ENCODE assay signal across 9 cellular contexts in the genomic region with DNA sequence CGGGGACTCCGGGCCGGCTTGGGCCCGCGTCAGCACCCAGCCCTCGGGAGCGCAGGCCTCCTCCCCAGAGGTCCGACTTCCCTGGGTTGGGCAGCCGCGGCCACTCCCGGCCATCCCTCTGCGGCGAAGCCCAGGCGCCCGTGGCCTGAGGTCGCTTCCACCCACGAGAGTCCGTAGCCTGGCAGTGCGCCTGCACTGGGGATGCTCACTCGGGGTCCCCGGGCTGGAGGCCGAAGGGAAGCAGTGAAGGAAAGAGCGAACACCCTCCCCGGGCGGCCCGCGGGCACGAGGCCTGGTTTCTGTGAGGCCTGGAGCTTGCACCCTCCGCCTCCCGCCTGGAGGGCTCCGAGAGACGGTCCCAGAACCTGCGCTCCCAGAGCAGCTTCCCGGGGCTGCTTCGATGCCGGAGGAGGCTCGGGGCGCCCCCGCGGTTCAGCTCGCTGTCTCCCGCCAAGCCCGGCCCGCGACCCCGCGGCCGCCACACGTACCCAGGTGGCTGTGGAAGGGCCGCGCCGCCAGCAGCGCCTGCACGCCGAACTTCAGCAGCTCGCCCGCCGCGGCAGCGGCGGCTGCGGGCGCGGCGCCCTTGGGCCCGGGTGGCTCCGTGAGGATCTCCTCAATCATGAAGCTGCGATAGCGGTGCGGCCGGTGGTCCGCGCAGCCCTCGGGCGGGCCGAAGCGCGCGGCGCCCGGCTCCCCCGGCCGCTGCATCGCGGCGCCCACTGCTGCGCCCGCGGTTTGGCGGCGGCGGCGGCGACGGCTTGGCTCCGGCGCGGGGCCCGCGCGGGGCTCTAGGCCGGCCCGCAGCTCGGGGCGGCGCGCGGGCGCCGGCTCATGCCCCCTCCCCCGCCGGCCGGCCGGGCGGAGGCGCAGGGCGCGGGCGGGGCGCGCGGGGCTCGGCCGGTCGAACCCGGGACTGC. TPM values are rescaled to one million over a fixed set of nuclear protein-coding genes. Genes with fewer than 3 reads are reported as not detected.
DNase-seq lines count a peak whose midpoint lies in the region; ATAC-seq lines count a peak whose summit lies in the region.
"Had no signal": no experiment of that assay in that cellular context is flagged by ENCODE, and none has a peak within 500 bp of the region (broad histone marks: within the 10 kb centered on the region; RNA-seq: fewer than 3 reads in every experiment).

A gene with protein sequence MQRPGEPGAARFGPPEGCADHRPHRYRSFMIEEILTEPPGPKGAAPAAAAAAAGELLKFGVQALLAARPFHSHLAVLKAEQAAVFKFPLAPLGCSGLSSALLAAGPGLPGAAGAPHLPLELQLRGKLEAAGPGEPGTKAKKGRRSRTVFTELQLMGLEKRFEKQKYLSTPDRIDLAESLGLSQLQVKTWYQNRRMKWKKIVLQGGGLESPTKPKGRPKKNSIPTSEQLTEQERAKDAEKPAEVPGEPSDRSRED (minus strand): TSS at position 920 of the 920 bp plus-strand sequence. CDS start 209 bp downstream, at position 711.

- H3K27ac Mint-ChIP-seq in activated T-helper 1 cell treated with anti-CD3 and anti-CD28 coated beads, Interleukin-12 subunit alpha, Interleukin-12 subunit beta, Interleukin-2, Interleukin-4 antibody, amounts not matched to agents 30 ng/mL and 10 ng/mL and 1 ng/mL, durations not matched to agents 14 hours and 24 hours and 36 hours: no peak within 1 kb of the TSS
- H3K27ac Mint-ChIP-seq in memory B cell: peak within 1 kb of the TSS; percentile 72

- ATAC-seq in memory B cell (ENCODE audit: low read depth): no peak

- peaks cover 4 to 68% (median 61%) of the 10 kb centered on the region in 5 donors for H3K4me1 ChIP-seq in subcutaneous abdominal adipose tissue (ENCODE audit: control insufficient read depth in 5 of 5, insufficient read depth in 5 of 5, low read length in 5 of 5)

- H3K36me3 ChIP-seq in subcutaneous abdominal adipose tissue (ENCODE audit: control insufficient read depth in 5 of 5, insufficient read depth in 5 of 5, low read length in 5 of 5): no peaks in the 10 kb centered on the region

- H3K27me3 Mint-ChIP-seq in activated T-helper 1 cell treated with anti-CD3 and anti-CD28 coated beads, Interleukin-12 subunit alpha, Interleukin-12 subunit beta, Interleukin-2, Interleukin-4 antibody, amounts not matched to agents 30 ng/mL and 10 ng/mL and 1 ng/mL, durations not matched to agents 14 hours and 24 hours and 36 hours (ENCODE audit: insufficient read depth): peaks cover 64% of the 10 kb centered on the region
- H3K27me3 Mint-ChIP-seq in memory B cell: peaks cover 45% of the 10 kb centered on the region

- H3K9ac ChIP-seq in subcutaneous abdominal adipose tissue (ENCODE audit: low read length in 5 of 5): no peak within 1 kb of the TSS

- H3K4me3 Mint-ChIP-seq in activated T-helper 1 cell treated with anti-CD3 and anti-CD28 coated beads, Interleukin-12 subunit alpha, Interleukin-12 subunit beta, Interleukin-2, Interleukin-4 antibody, amounts not matched to agents 30 ng/mL and 10 ng/mL and 1 ng/mL, durations not matched to agents 14 hours and 24 hours and 36 hours: peak within 1 kb of the TSS; percentile 74
- peak within 1 kb of the TSS; percentile 83 for H3K4me3 Mint-ChIP-seq in memory B cell

- H3K27ac ChIP-seq in subcutaneous abdominal adipose tissue (ENCODE audit: low read depth, low read length): no peak within 1 kb of the TSS

- H3K36me3 Mint-ChIP-seq in activated T-helper 1 cell treated with anti-CD3 and anti-CD28 coated beads, Interleukin-12 subunit alpha, Interleukin-12 subunit beta, Interleukin-2, Interleukin-4 antibody, amounts not matched to agents 30 ng/mL and 10 ng/mL and 1 ng/mL, durations not matched to agents 14 hours and 24 hours and 36 hours (ENCODE audit: low read depth): peaks cover 12% of the 10 kb centered on the region
- peaks cover 2% of the 10 kb centered on the region for H3K36me3 Mint-ChIP-seq in memory B cell

- H3K9me3 ChIP-seq in subcutaneous abdominal adipose tissue (ENCODE audit: control insufficient read depth in 5 of 5, low read length in 5 of 5): no peaks in the 10 kb centered on the region

- peaks cover 83 to 89% (median 86%) of the 10 kb centered on the region in 5 donors for H3K27me3 ChIP-seq in subcutaneous abdominal adipose tissue (ENCODE audit: control insufficient read depth in 5 of 5, insufficient read depth in 4 of 5, low read length in 5 of 5)

- intact Hi-C loops in activated T-helper 1 cell treated with anti-CD3 and anti-CD28 coated beads, Interleukin-12 subunit alpha, Interleukin-12 subunit beta, Interleukin-2, Interleukin-4 antibody, amounts not matched to agents 30 ng/mL and 10 ng/mL and 1 ng/mL, durations not matched to agents 14 hours and 24 hours and 36 hours (cut with micrococcal nuclease): no loop called here

- peaks cover 35% of the 10 kb centered on the region for H3K4me1 Mint-ChIP-seq in activated T-helper 1 cell treated with anti-CD3 and anti-CD28 coated beads, Interleukin-12 subunit alpha, Interleukin-12 subunit beta, Interleukin-2, Interleukin-4 antibody, amounts not matched to agents 30 ng/mL and 10 ng/mL and 1 ng/mL, durations not matched to agents 14 hours and 24 hours and 36 hours (ENCODE audit: low read depth)
- peaks cover 39% of the 10 kb centered on the region for H3K4me1 Mint-ChIP-seq in memory B cell

- DNase-seq in activated CD8-positive, alpha-beta memory T cell treated with anti-CD3 and anti-CD28 coated beads for 24 hours: peak; percentile 66
- DNase-seq in activated CD8-positive, alpha-beta memory T cell treated with anti-CD3 and anti-CD28 coated beads, Interleukin-2, amount 50 U/mL, for 4 hours: no peak
- no peak for DNase-seq in activated T-helper 1 cell treated with anti-CD3 and anti-CD28 coated beads, Interleukin-12 subunit alpha, Interleukin-12 subunit beta, Interleukin-2, Interleukin-4 antibody, amounts not matched to agents 30 ng/mL and 10 ng/mL and 1 ng/mL, durations not matched to agents 14 hours and 24 hours and 36 hours (ENCODE audit: low spot score)
- DNase-seq in memory B cell (ENCODE audit: low spot score in 2 of 2) (peak in 1 of 2 donors; percentile 42), cerebellar cortex (ENCODE audit: low spot score) (no peak)
- no peak for DNase-seq in stimulated activated CD4-positive, alpha-beta T cell treated with anti-CD3 and anti-CD28 coated beads, Interleukin-2, amount 100 ng/mL, for 48 hours
- no peak for DNase-seq in activated CD4-positive, alpha-beta T cell treated with anti-CD3 and anti-CD28 coated beads for 4 hours
- DNase-seq: DND-41 had no signal

- peaks cover 8% of the 10 kb centered on the region for H3K9me3 Mint-ChIP-seq in activated T-helper 1 cell treated with anti-CD3 and anti-CD28 coated beads, Interleukin-12 subunit alpha, Interleukin-12 subunit beta, Interleukin-2, Interleukin-4 antibody, amounts not matched to agents 30 ng/mL and 10 ng/mL and 1 ng/mL, durations not matched to agents 14 hours and 24 hours and 36 hours
- H3K9me3 Mint-ChIP-seq in memory B cell: peaks cover 2% of the 10 kb centered on the region

- peak within 1 kb of the TSS in 4 of 5 donors; percentile 3 to 57 (median 41) for H3K4me3 ChIP-seq in subcutaneous abdominal adipose tissue (ENCODE audit: low read depth in 1 of 5, low read length in 5 of 5)

RNA-seq across cellular contexts. Expression of the gene that starts here (rescaled TPM):
- total RNA-seq in activated T-helper 1 cell treated with anti-CD3 and anti-CD28 coated beads, Interleukin-12 subunit alpha, Interleukin-12 subunit beta, Interleukin-2, Interleukin-4 antibody, amounts not matched to agents 30 ng/mL and 10 ng/mL and 1 ng/mL, durations not matched to agents 14 hours and 24 hours and 36 hours: 0.15 and 0.21 TPM in 2 replicates
